In genomic region chr10:112223725-112224124, GRCh38 we compare ENCODE assay signal across 25 cellular contexts. TPM values are rescaled to one million over a fixed set of nuclear protein-coding genes. Genes with fewer than 3 reads are reported as not detected.
"Had no signal": no experiment of that assay in that cellular context is flagged by ENCODE, and none has a peak within 500 bp of the region (broad histone marks: within the 10 kb centered on the region; RNA-seq: fewer than 3 reads in every experiment).

No MANE protein-coding gene starts in this region.

- H3K27me3 ChIP-seq: cardiac muscle cell, foreskin keratinocyte, pancreas, transverse colon, vagina had no signal

- H3K9me3 ChIP-seq: pancreas, vagina had no signal

- H3K27ac ChIP-seq: cardiac muscle cell, esophagus muscularis mucosa, foreskin keratinocyte, pancreas, transverse colon, vagina, VCaP had no signal

- H3K4me3 ChIP-seq: cardiac muscle cell, esophagus muscularis mucosa, pancreas, transverse colon, vagina had no signal

- H3K36me3 ChIP-seq: cardiac muscle cell, esophagus muscularis mucosa, pancreas, transverse colon, vagina had no signal

- DNase-seq: activated CD4-positive, alpha-beta T cell treated with anti-CD3 and anti-CD28 coated beads for 1 hour; activated CD4-positive, alpha-beta T cell treated with anti-CD3 and anti-CD28 coated beads, Interleukin-2, amount 50 U/mL, for 4 hours; activated naive CD4-positive, alpha-beta T cell treated with anti-CD3 and anti-CD28 coated beads for 36 hours; activated naive CD8-positive, alpha-beta T cell treated with anti-CD3 and anti-CD28 coated beads, Interleukin-2, amount 50 U/mL, for 24 hours; activated T-cell treated with anti-CD3 and anti-CD28 coated beads, Interleukin-2, amount 50 U/mL, for 1 hour; foreskin keratinocyte; glutamatergic neuron; naive thymus-derived CD4-positive, alpha-beta T cell; pancreas; stimulated activated CD4-positive, alpha-beta T cell treated with anti-CD3 and anti-CD28 coated beads, Interleukin-15, amount 100 ng/mL, for 24 hours; stimulated activated CD4-positive, alpha-beta T cell treated with anti-CD3 and anti-CD28 coated beads, Interleukin-4, amount 100 ng/mL, for 1 hour; stimulated activated naive B cell treated with anti-CD40 and anti-IgM and Interleukin-4, amounts not matched to agents 10 μg/mL and 1 μg/mL and 100 μg/mL, for 72 hours; substantia nigra; T-helper 1 cell; T1000; transverse colon had no signal

- H3K4me1 ChIP-seq: esophagus muscularis mucosa, foreskin keratinocyte, pancreas, vagina had no signal

RNA-seq across cellular contexts. Expression of gene TECTB, which starts 59.5 kb away (rescaled TPM):
- total RNA-seq: activated naive CD4-positive, alpha-beta T cell treated with anti-CD3 and anti-CD28 coated beads for 36 hours; activated T-helper 2 cell treated with anti-CD3 and anti-CD28 coated beads, Interferon-gamma antibody, Interleukin-2, Interleukin-4, amounts not matched to agents 10 μg/mL and 5 μg/mL and 100 μg/mL, durations not matched to agents 14 hours and 24 hours and 36 hours; astrocyte; cardiac muscle cell; foreskin keratinocyte; mononuclear cell; naive thymus-derived CD4-positive, alpha-beta T cell; pancreas; renal cortical epithelial cell; skeletal muscle tissue; transverse colon; vagina had no signal
- polyA plus RNA-seq: cardiac muscle cell; foreskin keratinocyte; naive thymus-derived CD4-positive, alpha-beta T cell; pancreas had no signal
